17 cellular contexts compared by ENCODE assay signal in genomic region chr9:99431103-99431502, GRCh38.
DNase-seq lines count a peak whose midpoint lies in the region; FAIRE-seq and TF ChIP-seq lines count a peak whose summit lies in the region.
"Had no signal": no experiment of that assay in that cellular context is flagged by ENCODE, and none has a peak within 500 bp of the region (broad histone marks: within the 10 kb centered on the region; RNA-seq: fewer than 3 reads in every experiment).

No MANE protein-coding gene starts in this region.

- no peaks in the 10 kb centered on the region for H3K36me3 ChIP-seq in A673 (ENCODE audit: insufficient read depth, low read length, poor library complexity, severe bottlenecking)
- H3K36me3 ChIP-seq in keratinocyte (ENCODE audit: control insufficient read depth in 2 of 2, extremely low read depth in 1 of 2, insufficient read depth in 2 of 2, low read length in 2 of 2) = no peaks in the 10 kb centered on the region

- intact Hi-C loops in A673 (cut with micrococcal nuclease; ENCODE audit: unreplicated experiment) = no loop called here
- intact Hi-C loops in dendritic cell treated with granulocyte-macrophage colony-stimulating factor and Interleukin-4, amounts not matched to agents 40 ng/mL and 50 ng/mL, for 4 days (cut with micrococcal nuclease) = loop anchor here (5.0 to 10.0 kb wide), 4 partner anchors 41 to 394 kb away; partner anchors contain the start of gene NR4A3

- H3K9me3 ChIP-seq in A673 (ENCODE audit: low read depth, low read length, poor library complexity, severe bottlenecking) = no peaks in the 10 kb centered on the region
- H3K9me3 ChIP-seq in keratinocyte (ENCODE audit: control insufficient read depth, low read depth, low read length) = no peaks in the 10 kb centered on the region
- H3K9me3 ChIP-seq: Caco-2 had no signal

- TF ChIP-seq CTCF in A673 (conservative IDR thresholded peaks at IDR 0.05; ENCODE audit: low read depth, low read length) = no peak
- no peak for TF ChIP-seq CTCF in keratinocyte (optimal IDR thresholded peaks at IDR 0.05 in 1 of 3, IDR thresholded peaks at IDR 0.05 in 1 of 3, conservative IDR thresholded peaks at IDR 0.05 in 1 of 3; ENCODE audit: extremely low read depth in 1 of 3, insufficient read depth in 2 of 3, low read length in 3 of 3)

- POLR2A ChIA-PET in A673 (lab: Charles Lee; ENCODE audit: low non-redundant PET) = no interaction called here

- H3K9ac ChIP-seq in keratinocyte (ENCODE audit: control insufficient read depth, extremely low read depth, insufficient read depth, low read length) = no peak overlapping the region

- no peaks in the 10 kb centered on the region for H3K36me3 Mint-ChIP-seq in dendritic cell treated with granulocyte-macrophage colony-stimulating factor and Interleukin-4, amounts not matched to agents 40 ng/mL and 50 ng/mL, for 4 days (ENCODE audit: low read depth)

- dilution Hi-C loops in keratinocyte (cut with MboI; ENCODE audit: extremely low pct_ligation_motif_present, low sequenced_read_pairs) = no loop called here

- peak; percentile 76 for FAIRE-seq in keratinocyte (lab: Jason Lieb, UNC)

- peaks cover 51% of the 10 kb centered on the region for H3K4me1 Mint-ChIP-seq in dendritic cell treated with granulocyte-macrophage colony-stimulating factor and Interleukin-4, amounts not matched to agents 40 ng/mL and 50 ng/mL, for 4 days (ENCODE audit: low read depth)

- no peak overlapping the region for H2AFZ ChIP-seq in keratinocyte (ENCODE audit: control insufficient read depth, low read length)

- H3K4me3 ChIP-seq in A673 (ENCODE audit: low read depth, low read length, poor library complexity, severe bottlenecking) (no peak overlapping the region), keratinocyte (ENCODE audit: control insufficient read depth in 2 of 3, extremely low read depth in 1 of 3, insufficient read depth in 2 of 3, low read depth in 1 of 3, low read length in 3 of 3) (no peak overlapping the region)

- no peak overlapping the region for H3K4me2 ChIP-seq in keratinocyte (ENCODE audit: control insufficient read depth, extremely low read depth, insufficient read depth, low read depth, low read length)

- peak overlapping the region; percentile 27 for H3K27ac Mint-ChIP-seq in dendritic cell treated with granulocyte-macrophage colony-stimulating factor and Interleukin-4, amounts not matched to agents 40 ng/mL and 50 ng/mL, for 4 days
- H3K27ac Mint-ChIP-seq: activated naive CD8-positive, alpha-beta T cell; progenitor cell of endocrine pancreas had no signal

- in situ Hi-C loops in G401 (cut with HindIII; ENCODE audit: low sequenced_read_pairs) = no loop called here

- H3K27me3 ChIP-seq in A673 (replicated peaks; ENCODE audit: insufficient read depth, low read depth, low read length, poor library complexity) (no peaks in the 10 kb centered on the region), keratinocyte (ENCODE audit: control insufficient read depth, extremely low read depth, insufficient read depth, low read length) (no peaks in the 10 kb centered on the region)

- DNase-seq in A673 (ENCODE audit: low spot score) = peak; percentile 58
- DNase-seq in LHCN-M2 (ENCODE audit: low read depth) = peak; percentile 28
- no peak for DNase-seq in keratinocyte (ENCODE audit: low read depth, low spot score)
- DNase-seq in NCI-H510A (lab: John Stamatoyannopoulos, UW) = no peak
- no peak for DNase-seq in G401 (ENCODE audit: low spot score)
- DNase-seq in cerebellar cortex (ENCODE audit: low spot score) = no peak
- no peak for DNase-seq in occipital lobe (lab: John Stamatoyannopoulos, UW)
- DNase-seq: Caco-2, Karpas-422, NCI-H1417 treated with DMSO at 0.1 percent for 48 hours, NCI-H2227 treated with DMSO at 0.1 percent for 48 hours, SHP77 treated with DMSO at 0.1 percent for 48 hours, T-helper 9 cell had no signal

- H3K9me1 ChIP-seq in keratinocyte (ENCODE audit: control insufficient read depth, extremely low read depth, insufficient read depth, low read length) = no peaks in the 10 kb centered on the region

- BruUV-seq in A673 (replicated peaks; lab: Mats Ljungman, UMichigan) = no TSS peak

- H3K27me3 Mint-ChIP-seq in dendritic cell treated with granulocyte-macrophage colony-stimulating factor and Interleukin-4, amounts not matched to agents 40 ng/mL and 50 ng/mL, for 4 days = peaks cover 3% of the 10 kb centered on the region
- H3K27me3 Mint-ChIP-seq: progenitor cell of endocrine pancreas had no signal

- no peak overlapping the region for H3K4me3 Mint-ChIP-seq in dendritic cell treated with granulocyte-macrophage colony-stimulating factor and Interleukin-4, amounts not matched to agents 40 ng/mL and 50 ng/mL, for 4 days
- H3K4me3 Mint-ChIP-seq: activated naive CD8-positive, alpha-beta T cell had no signal

- H4K20me1 ChIP-seq in keratinocyte (ENCODE audit: control insufficient read depth, extremely low read depth, insufficient read depth, low read length) = no peaks in the 10 kb centered on the region

- H3K27ac ChIP-seq in A673 (ENCODE audit: low read depth, low read length, poor library complexity, severe bottlenecking) (no peak overlapping the region), keratinocyte (ENCODE audit: control insufficient read depth, insufficient read depth, low read length) (no peak overlapping the region)
- H3K27ac ChIP-seq: epithelial cell of prostate had no signal

- no peaks in the 10 kb centered on the region for H3K79me2 ChIP-seq in keratinocyte (ENCODE audit: control insufficient read depth, insufficient read depth, low read length)

- peaks cover 5% of the 10 kb centered on the region for H3K4me1 ChIP-seq in A673 (ENCODE audit: insufficient read depth, low read length, poor library complexity, severe bottlenecking)
- H3K4me1 ChIP-seq in keratinocyte (ENCODE audit: control insufficient read depth, extremely low read depth, insufficient read depth, low read length) = peaks cover 22% of the 10 kb centered on the region

- H3K9me3 Mint-ChIP-seq in dendritic cell treated with granulocyte-macrophage colony-stimulating factor and Interleukin-4, amounts not matched to agents 40 ng/mL and 50 ng/mL, for 4 days = peaks cover 10% of the 10 kb centered on the region

- CTCF ChIA-PET in A673 (lab: Charles Lee) = no interaction called here

Comparison
In these comparisons a context has a peak if more than half of its experiments do, and no peak if none do; other contexts are left out.
1. DNase-seq: peak in A673 (single experiment) and LHCN-M2 (single experiment); none in keratinocyte (single experiment), NCI-H510A (single experiment), G401 (single experiment), cerebellar cortex (single experiment) and occipital lobe (single experiment).